Comparison of ENCODE assay signal across 1 cellular context in genomic region chr13:110285991-110286923, GRCh38.
TF ChIP-seq lines count a peak whose summit lies in the region.

No MANE protein-coding gene starts in this region.

TF ChIP-seq in SK-N-SH, 30 proteins besides CTCF, POLR2A, EP300 and RAD21 (continued from another document):
- TF ChIP-seq, protein P1, sequence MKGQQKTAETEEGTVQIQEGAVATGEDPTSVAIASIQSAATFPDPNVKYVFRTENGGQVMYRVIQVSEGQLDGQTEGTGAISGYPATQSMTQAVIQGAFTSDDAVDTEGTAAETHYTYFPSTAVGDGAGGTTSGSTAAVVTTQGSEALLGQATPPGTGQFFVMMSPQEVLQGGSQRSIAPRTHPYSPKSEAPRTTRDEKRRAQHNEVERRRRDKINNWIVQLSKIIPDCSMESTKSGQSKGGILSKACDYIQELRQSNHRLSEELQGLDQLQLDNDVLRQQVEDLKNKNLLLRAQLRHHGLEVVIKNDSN (IDR thresholded peaks at IDR 0.05; ENCODE audit: borderline replicate concordance, low read depth): no peak
- TF ChIP-seq RCOR1 (IDR thresholded peaks at IDR 0.05; ENCODE audit: low read length): no peak
- no peak for TF ChIP-seq JUND (IDR thresholded peaks at IDR 0.05)
